Comparison of ENCODE assay signal across 32 cellular contexts in genomic region chr13:84377071-84377470, GRCh38.
"Had no signal": no experiment of that assay in that cellular context is flagged by ENCODE, and none has a peak within 500 bp of the region (broad histone marks: within the 10 kb centered on the region; RNA-seq: fewer than 3 reads in every experiment).

No MANE protein-coding gene starts in this region.

- DNase-seq: activated CD4-positive, alpha-beta memory T cell treated with anti-CD3 and anti-CD28 coated beads, Interleukin-2, amount 10 ng/mL, durations not matched to agents 7 days and 5 days; activated CD4-positive, alpha-beta T cell treated with anti-CD3 and anti-CD28 coated beads for 1 hour; activated CD4-positive, alpha-beta T cell treated with anti-CD3 and anti-CD28 coated beads for 48 hours; activated CD4-positive, CD25-positive, alpha-beta regulatory T cell; activated CD8-positive, alpha-beta memory T cell treated with anti-CD3 and anti-CD28 coated beads for 24 hours; activated CD8-positive, alpha-beta memory T cell treated with anti-CD3 and anti-CD28 coated beads, Interleukin-2, amount 10 ng/mL, durations not matched to agents 7 days and 5 days; activated CD8-positive, alpha-beta memory T cell treated with anti-CD3 and anti-CD28 coated beads, Interleukin-2, amount 50 U/mL, for 48 hours; activated effector memory CD4-positive, alpha-beta T cell treated with Interleukin-2 at 50 U/mL for 16 hours; activated naive CD4-positive, alpha-beta T cell treated with anti-CD3 and anti-CD28 coated beads, Interleukin-2, amount 10 ng/mL, durations not matched to agents 7 days and 5 days; activated naive CD8-positive, alpha-beta T cell treated with anti-CD3 and anti-CD28 coated beads, Interleukin-2, amount 50 U/mL, for 24 hours; activated T-cell treated with anti-CD3 and anti-CD28 coated beads, Interleukin-2, amount 50 U/mL, for 48 hours; amniotic stem cell; NCI-H1092 treated with DMSO at 0.1 percent for 48 hours; NCI-H1417; NCI-H146; NCI-H187; NCI-H2029 treated with DMSO at 0.1 percent for 48 hours; NCI-H2107; NCI-H2171 treated with DMSO at 0.1 percent for 48 hours; NCI-H2227 treated with DMSO at 0.1 percent for 48 hours; NCI-H446 treated with DMSO at 0.1 percent for 48 hours; NCI-H524 treated with DMSO at 0.1 percent for 48 hours; SHP77; SJCRH30; T1000; WERI-Rb-1 had no signal

- H3K4me1 Mint-ChIP-seq: activated CD4-positive, alpha-beta memory T cell treated with anti-CD3 and anti-CD28 coated beads, Interleukin-2, amount 10 ng/mL, durations not matched to agents 7 days and 5 days; activated CD8-positive, alpha-beta memory T cell treated with anti-CD3 and anti-CD28 coated beads, Interleukin-2, amount 10 ng/mL, durations not matched to agents 7 days and 5 days; activated naive CD4-positive, alpha-beta T cell treated with anti-CD3 and anti-CD28 coated beads, Interleukin-2, amount 10 ng/mL, durations not matched to agents 7 days and 5 days; activated naive CD8-positive, alpha-beta T cell treated with anti-CD3 and anti-CD28 coated beads, Interleukin-2, amount 50 U/mL, for 24 hours had no signal

- H3K9ac ChIP-seq: KMS-11 had no signal

- ATAC-seq: activated CD8-positive, alpha-beta memory T cell treated with anti-CD3 and anti-CD28 coated beads, Interleukin-2, amount 10 ng/mL, durations not matched to agents 7 days and 5 days; activated naive CD8-positive, alpha-beta T cell treated with anti-CD3 and anti-CD28 coated beads, Interleukin-2, amount 50 U/mL, for 24 hours; Panc1 had no signal

- H3K4me1 ChIP-seq: ascending aorta, SJCRH30 had no signal

- H3K27me3 Mint-ChIP-seq: activated CD4-positive, alpha-beta memory T cell treated with anti-CD3 and anti-CD28 coated beads, Interleukin-2, amount 10 ng/mL, durations not matched to agents 7 days and 5 days; activated CD8-positive, alpha-beta memory T cell treated with anti-CD3 and anti-CD28 coated beads, Interleukin-2, amount 10 ng/mL, durations not matched to agents 7 days and 5 days; activated naive CD4-positive, alpha-beta T cell treated with anti-CD3 and anti-CD28 coated beads, Interleukin-2, amount 10 ng/mL, durations not matched to agents 7 days and 5 days; activated naive CD8-positive, alpha-beta T cell had no signal

- H3K27me3 ChIP-seq: ascending aorta, cardiac muscle cell, SJCRH30 had no signal

- H3K36me3 ChIP-seq: ascending aorta, cardiac muscle cell, SJCRH30, WERI-Rb-1 had no signal

- H3K4me3 ChIP-seq: ascending aorta, cardiac muscle cell, SJCRH30, SK-N-MC had no signal

- H3K9me3 Mint-ChIP-seq: activated naive CD8-positive, alpha-beta T cell treated with anti-CD3 and anti-CD28 coated beads, Interleukin-2, amount 50 U/mL, for 24 hours had no signal

- H3K36me3 Mint-ChIP-seq: activated CD8-positive, alpha-beta memory T cell treated with anti-CD3 and anti-CD28 coated beads, Interleukin-2, amount 10 ng/mL, durations not matched to agents 7 days and 5 days; activated naive CD4-positive, alpha-beta T cell treated with anti-CD3 and anti-CD28 coated beads, Interleukin-2, amount 10 ng/mL, durations not matched to agents 7 days and 5 days; activated naive CD8-positive, alpha-beta T cell had no signal

- H3K4me3 Mint-ChIP-seq: activated CD4-positive, alpha-beta memory T cell treated with anti-CD3 and anti-CD28 coated beads, Interleukin-2, amount 10 ng/mL, durations not matched to agents 7 days and 5 days; activated CD8-positive, alpha-beta memory T cell treated with anti-CD3 and anti-CD28 coated beads, Interleukin-2, amount 10 ng/mL, durations not matched to agents 7 days and 5 days; activated naive CD4-positive, alpha-beta T cell treated with anti-CD3 and anti-CD28 coated beads, Interleukin-2, amount 10 ng/mL, durations not matched to agents 7 days and 5 days; activated naive CD8-positive, alpha-beta T cell; activated naive CD8-positive, alpha-beta T cell treated with anti-CD3 and anti-CD28 coated beads, Interleukin-2, amount 50 U/mL, for 24 hours had no signal

- H3K27ac ChIP-seq: ascending aorta, cardiac muscle cell, KMS-11, SJCRH30, SK-N-MC, WERI-Rb-1 had no signal

- H3K9me3 ChIP-seq: ascending aorta had no signal

- H3K4me2 ChIP-seq: KMS-11 had no signal

- H3K27ac Mint-ChIP-seq: activated CD4-positive, alpha-beta memory T cell treated with anti-CD3 and anti-CD28 coated beads, Interleukin-2, amount 10 ng/mL, durations not matched to agents 7 days and 5 days; activated CD8-positive, alpha-beta memory T cell treated with anti-CD3 and anti-CD28 coated beads, Interleukin-2, amount 10 ng/mL, durations not matched to agents 7 days and 5 days; activated naive CD4-positive, alpha-beta T cell treated with anti-CD3 and anti-CD28 coated beads, Interleukin-2, amount 10 ng/mL, durations not matched to agents 7 days and 5 days; activated naive CD8-positive, alpha-beta T cell; activated naive CD8-positive, alpha-beta T cell treated with anti-CD3 and anti-CD28 coated beads, Interleukin-2, amount 50 U/mL, for 24 hours had no signal
